ENCODE assay signal across 8 cellular contexts in the genomic region with DNA sequence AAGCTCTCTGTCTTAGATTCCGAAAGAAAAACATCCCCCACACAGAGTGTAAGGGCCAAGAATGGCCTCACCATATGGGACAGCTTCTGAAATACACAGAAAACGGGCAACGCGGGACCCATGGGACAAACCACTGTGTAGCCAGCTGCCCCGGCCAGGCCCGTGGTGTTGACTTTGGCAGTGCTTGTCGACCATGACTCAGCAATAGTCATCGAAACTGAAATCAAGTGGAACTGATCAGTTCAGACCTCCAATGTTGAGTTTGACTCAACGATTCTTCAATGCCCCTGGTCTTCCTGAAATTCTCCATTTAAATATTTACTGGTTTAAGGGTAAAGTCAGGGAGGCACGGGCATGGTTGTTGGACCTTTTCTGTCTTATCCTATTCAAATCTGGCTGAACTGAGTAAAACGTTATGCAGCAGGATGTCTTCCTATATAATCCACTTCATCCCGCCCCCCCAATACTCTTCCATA. TPM values are rescaled to one million over a fixed set of nuclear protein-coding genes. Genes with fewer than 3 reads are reported as not detected.
A peak's percentile ranks its signal among the peaks of the same experiment; 100 is the strongest.
DNase-seq lines count a peak whose midpoint lies in the region; ATAC-seq and TF ChIP-seq lines count a peak whose summit lies in the region.

No MANE protein-coding gene starts in this region.

- ATAC-seq in T-cell (replicated peaks in 1 of 4) = no peak

- H3K9me3 ChIP-seq in Caco-2 = no peaks in the 10 kb centered on the region

- intact Hi-C loops in Caco-2 (cut with micrococcal nuclease; ENCODE audit: unreplicated experiment) = no loop called here
- intact Hi-C loops in activated naive CD4-positive, alpha-beta T cell treated with anti-CD3 and anti-CD28 coated beads for 36 hours (cut with micrococcal nuclease) = no loop called here

- H3K27ac Mint-ChIP-seq in T-cell (no peak overlapping the region), Caco-2 (ENCODE audit: unreplicated experiment) (no peak overlapping the region)
- H3K27ac Mint-ChIP-seq in activated naive CD4-positive, alpha-beta T cell treated with anti-CD3 and anti-CD28 coated beads for 36 hours = no peak overlapping the region

- no peaks in the 10 kb centered on the region for H3K27me3 Mint-ChIP-seq in T-cell
- H3K27me3 Mint-ChIP-seq in Caco-2 (ENCODE audit: insufficient read depth, unreplicated experiment) = no peaks in the 10 kb centered on the region
- H3K27me3 Mint-ChIP-seq in activated naive CD4-positive, alpha-beta T cell treated with anti-CD3 and anti-CD28 coated beads for 36 hours (ENCODE audit: low read depth) = peaks cover 2% of the 10 kb centered on the region

- no peaks in the 10 kb centered on the region for H3K27me3 ChIP-seq in Caco-2 (replicated peaks; ENCODE audit: control insufficient read depth, insufficient read depth, low read length)

- TF ChIP-seq CTCF in Caco-2 (IDR thresholded peaks at IDR 0.05; ENCODE audit: insufficient read depth in 1 of 2, low read depth in 1 of 2, low read length in 1 of 2, severe bottlenecking in 1 of 2, unreplicated experiment in 1 of 2) = no peak

- POLR2A ChIA-PET in T-cell (lab: Charles Lee) (interaction anchor here in 1 of 2 donors (0.5 kb wide), 1 partner anchor 1120 kb away, joined by 4 read pairs; no protein-coding TSS in a partner anchor), Caco-2 (lab: Charles Lee) (interaction anchor here (0.6 kb wide), 1 partner anchor 16 kb away, joined by 7 read pairs; no protein-coding TSS in a partner anchor)

- DNase-seq in Ammon's horn (ENCODE audit: low spot score) = peak; percentile 32
- DNase-seq in NCI-H1930 (lab: John Stamatoyannopoulos, UW) = peak; percentile 5 to 54
- peak; percentile 80 to 93 for DNase-seq in dermis microvascular lymphatic vessel endothelial cell (ENCODE audit: low read depth in 2 of 2)
- peak; percentile 76 for DNase-seq in myocyte (ENCODE audit: low read depth)
- DNase-seq in T-cell = no peak
- no peak for DNase-seq in NCI-H526 (lab: John Stamatoyannopoulos, UW)
- DNase-seq in Caco-2 = no peak
- DNase-seq in activated naive CD4-positive, alpha-beta T cell treated with anti-CD3 and anti-CD28 coated beads for 36 hours = no peak

- CTCF ChIA-PET in T-cell (lab: Charles Lee) = no interaction called here
- CTCF ChIA-PET in Caco-2 (lab: Charles Lee) = no interaction called here
- CTCF ChIA-PET in activated naive CD4-positive, alpha-beta T cell treated with anti-CD3 and anti-CD28 coated beads for 36 hours (lab: Charles Lee) = no interaction called here

- H3K36me3 ChIP-seq in Caco-2 (ENCODE audit: control insufficient read depth, insufficient read depth, low read length) = no peaks in the 10 kb centered on the region

- H3K4me1 Mint-ChIP-seq in T-cell = no peaks in the 10 kb centered on the region
- H3K4me1 Mint-ChIP-seq in Caco-2 (ENCODE audit: low read depth, unreplicated experiment) = peaks cover 44% of the 10 kb centered on the region
- no peaks in the 10 kb centered on the region for H3K4me1 Mint-ChIP-seq in activated naive CD4-positive, alpha-beta T cell treated with anti-CD3 and anti-CD28 coated beads for 36 hours (ENCODE audit: low read depth)

- peaks cover 41% of the 10 kb centered on the region for H3K4me1 ChIP-seq in Caco-2

- H3K9me3 Mint-ChIP-seq in T-cell (no peaks in the 10 kb centered on the region), Caco-2 (ENCODE audit: unreplicated experiment) (no peaks in the 10 kb centered on the region)
- no peaks in the 10 kb centered on the region for H3K9me3 Mint-ChIP-seq in activated naive CD4-positive, alpha-beta T cell treated with anti-CD3 and anti-CD28 coated beads for 36 hours

- no peak overlapping the region for H3K4me3 Mint-ChIP-seq in T-cell
- H3K4me3 Mint-ChIP-seq in Caco-2 (ENCODE audit: unreplicated experiment) = no peak overlapping the region
- no peak overlapping the region for H3K4me3 Mint-ChIP-seq in activated naive CD4-positive, alpha-beta T cell treated with anti-CD3 and anti-CD28 coated beads for 36 hours

- no TSS peak for BruUV-seq in Caco-2 (replicated peaks; lab: Mats Ljungman, UMichigan)

- H3K4me3 ChIP-seq in Caco-2 (ENCODE audit: low read depth, low read length) = no peak overlapping the region

- no peaks in the 10 kb centered on the region for H3K36me3 Mint-ChIP-seq in T-cell
- H3K36me3 Mint-ChIP-seq in Caco-2 (ENCODE audit: insufficient read depth, unreplicated experiment) = peaks cover 36% of the 10 kb centered on the region
- no peaks in the 10 kb centered on the region for H3K36me3 Mint-ChIP-seq in activated naive CD4-positive, alpha-beta T cell treated with anti-CD3 and anti-CD28 coated beads for 36 hours (ENCODE audit: low read depth)

RNA-seq across cellular contexts. Expression of a gene that starts 27.5 kb away (rescaled TPM):
- total RNA-seq in dermis microvascular lymphatic vessel endothelial cell (4.4 and 8.5 TPM in 2 replicates), myocyte (3.6 and 4.1 TPM in 2 replicates), T-cell (1 to 10 TPM in 3 of 5 donors, under 1 TPM in 2; 0.35 to 2.1 (median 1.0) TPM), Caco-2 (2022) (39.9 TPM in 2 replicates)
- polyA plus RNA-seq in myocyte (2012) = 8.1 TPM
- under 1 TPM; 0.44 to 0.72 TPM for total RNA-seq in activated naive CD4-positive, alpha-beta T cell treated with anti-CD3 and anti-CD28 coated beads for 36 hours

Comparison
In these comparisons a context has a peak if more than half of its experiments do, and no peak if none do; other contexts are left out.
1. DNase-seq: peak in Ammon's horn (single experiment), NCI-H1930 (2 of 2), dermis microvascular lymphatic vessel endothelial cell (2 of 2) and myocyte (single experiment); none in T-cell (0 of 34), NCI-H526 (0 of 2), Caco-2 (0 of 2) and activated naive CD4-positive, alpha-beta T cell treated with anti-CD3 and anti-CD28 coated beads for 36 hours (single experiment).